Comparison of ENCODE assay signal across 22 cellular contexts in the genomic region with DNA sequence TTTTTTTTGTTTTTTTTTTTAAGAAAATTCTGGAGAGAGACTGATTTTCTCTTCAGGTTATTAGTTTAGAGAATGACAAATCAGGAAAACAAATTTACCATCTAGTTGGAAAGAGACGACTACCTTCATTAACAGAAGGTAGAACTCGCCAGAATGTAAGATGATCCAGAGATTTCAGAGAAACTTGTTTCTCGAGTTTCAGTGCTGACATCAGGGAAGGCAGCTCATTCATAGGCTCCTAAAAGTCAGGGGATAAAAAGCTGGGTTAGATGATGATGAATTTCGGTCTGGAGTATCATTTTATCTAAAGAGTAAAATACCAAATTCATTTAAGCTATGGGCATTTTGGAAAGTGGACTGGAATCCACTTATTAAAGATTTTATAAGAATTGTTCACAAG. TPM values are rescaled to one million over a fixed set of nuclear protein-coding genes. Genes with fewer than 3 reads are reported as not detected.
DNase-seq lines count a peak whose midpoint lies in the region; ATAC-seq and TF ChIP-seq lines count a peak whose summit lies in the region.
"Had no signal": no experiment of that assay in that cellular context is flagged by ENCODE, and none has a peak within 500 bp of the region (broad histone marks: within the 10 kb centered on the region; RNA-seq: fewer than 3 reads in every experiment).

No MANE protein-coding gene starts in this region.

- no peaks in the 10 kb centered on the region for H3K4me1 ChIP-seq in ACC112 (ENCODE audit: control insufficient read depth, insufficient read depth, low read length, unreplicated experiment)
- H3K4me1 ChIP-seq: BLaER1 treated with 17β-estradiol and CSF1 and Interleukin-3, amounts not matched to agents 10 nM and 100 nM; upper lobe of right lung had no signal

- H3K36me3 ChIP-seq in ACC112 (ENCODE audit: insufficient read depth, low read length): no peaks in the 10 kb centered on the region
- H3K36me3 ChIP-seq: BLaER1 treated with 17β-estradiol and CSF1 and Interleukin-3, amounts not matched to agents 10 nM and 100 nM; upper lobe of right lung had no signal

- H3K4me3 ChIP-seq in ACC112 (ENCODE audit: low read depth, low read length): peak overlapping the region; percentile 62
- H3K4me3 ChIP-seq: BLaER1 treated with 17β-estradiol and CSF1 and Interleukin-3, amounts not matched to agents 10 nM and 100 nM; mucosa of descending colon; SK-N-MC; upper lobe of right lung had no signal

- peak overlapping the region; percentile 12; the same call in 1 of the 2 replicates for H3K4me3 Mint-ChIP-seq in HFFc6
- H3K4me3 Mint-ChIP-seq: nephron; stimulated activated effector memory CD8-positive, alpha-beta T cell treated with anti-CD3 and anti-CD28 coated beads, Interleukin-12 subunit alpha, Interleukin-12 subunit beta, amount 100 ng/mL, for 72 hours had no signal

- H3K27me3 ChIP-seq in ACC112 (ENCODE audit: insufficient read depth, low read length): peaks cover 89% of the 10 kb centered on the region
- H3K27me3 ChIP-seq: BLaER1 treated with 17β-estradiol and CSF1 and Interleukin-3, amounts not matched to agents 10 nM and 100 nM had no signal

- no peaks in the 10 kb centered on the region for H3K4me1 Mint-ChIP-seq in HFFc6 (ENCODE audit: low read depth)
- H3K4me1 Mint-ChIP-seq: stimulated activated effector memory CD8-positive, alpha-beta T cell treated with anti-CD3 and anti-CD28 coated beads, Interleukin-12 subunit alpha, Interleukin-12 subunit beta, amount 100 ng/mL, for 72 hours had no signal

- no peak overlapping the region for H3K27ac Mint-ChIP-seq in HFFc6
- H3K27ac Mint-ChIP-seq: nephron; stimulated activated effector memory CD8-positive, alpha-beta T cell treated with anti-CD3 and anti-CD28 coated beads, Interleukin-12 subunit alpha, Interleukin-12 subunit beta, amount 100 ng/mL, for 72 hours had no signal

- H2AFZ ChIP-seq in ACC112 (ENCODE audit: low read length, unreplicated experiment): no peak overlapping the region

- no peak overlapping the region for H3K27ac ChIP-seq in ACC112 (ENCODE audit: low read depth, low read length)
- H3K27ac ChIP-seq in VCaP: 0 out of 2 replicates have a peak overlapping the region, but pooled peaks have one; percentile 9
- H3K27ac ChIP-seq: BLaER1 treated with 17β-estradiol and CSF1 and Interleukin-3, amounts not matched to agents 10 nM and 100 nM; HL-60; SK-N-MC; upper lobe of right lung had no signal

- peaks cover 6% of the 10 kb centered on the region for H3K27me3 Mint-ChIP-seq in HFFc6 (ENCODE audit: insufficient read depth)

- no peaks in the 10 kb centered on the region for H3K79me2 ChIP-seq in ACC112 (ENCODE audit: control insufficient read depth, insufficient read depth, low read length, unreplicated experiment)

- DNase-seq in HFFc6 (no peak), iris pigment epithelial cell (ENCODE audit: low read depth) (peak; percentile 3), NCI-H748 treated with DMSO at 0.1 percent for 48 hours (lab: John Stamatoyannopoulos, UW) (no peak), T-helper 1 cell (no peak), DMS79 treated with DMSO at 0.1 percent for 48 hours (lab: John Stamatoyannopoulos, UW) (no peak)
- DNase-seq: activated effector memory CD4-positive, alpha-beta T cell treated with anti-CD3 and anti-CD28 coated beads, Interleukin-2, amount 50 U/mL, for 16 hours; activated T-cell treated with anti-CD3 and anti-CD28 coated beads, Interleukin-2, amount 50 U/mL, for 1 hour; cerebellar nuclear complex; COR-L47; islet precursor cell; left ventricle myocardium superior; stimulated activated CD4-positive, alpha-beta T cell treated with anti-CD3 and anti-CD28 coated beads, Interleukin-4, amount 100 ng/mL, for 1 hour; upper lobe of right lung had no signal

- no peaks in the 10 kb centered on the region for H3K36me3 Mint-ChIP-seq in HFFc6 (ENCODE audit: low read depth)
- H3K36me3 Mint-ChIP-seq: stimulated activated effector memory CD8-positive, alpha-beta T cell treated with anti-CD3 and anti-CD28 coated beads, Interleukin-12 subunit alpha, Interleukin-12 subunit beta, amount 100 ng/mL, for 72 hours had no signal

- no peaks in the 10 kb centered on the region for H3K9me3 Mint-ChIP-seq in HFFc6
- H3K9me3 Mint-ChIP-seq: nephron; stimulated activated effector memory CD8-positive, alpha-beta T cell treated with anti-CD3 and anti-CD28 coated beads, Interleukin-12 subunit alpha, Interleukin-12 subunit beta, amount 100 ng/mL, for 72 hours had no signal

- no peak for ATAC-seq in HG03342 (IDR thresholded peaks at IDR 0.05; ENCODE audit: unreplicated experiment)
- ATAC-seq: left ventricle myocardium superior; mucosa of descending colon; stimulated activated effector memory CD8-positive, alpha-beta T cell treated with anti-CD3 and anti-CD28 coated beads, Interleukin-12 subunit alpha, Interleukin-12 subunit beta, amount 100 ng/mL, for 72 hours; upper lobe of right lung had no signal

- TF ChIP-seq CTCF in HFFc6 (IDR thresholded peaks at IDR 0.05): no peak
- TF ChIP-seq CTCF in VCaP (conservative IDR thresholded peaks at IDR 0.05): no peak

RNA-seq across cellular contexts. Expression of a gene that starts 27.9 kb away (rescaled TPM):
- total RNA-seq in HFFc6 (2021; fragmentation: NEBNext Ultra II Directional; extraction: Animal tissue kit (Norgen Biotek cat#: 25700)): 1 to 10 TPM in 5 of 6 experiments, under 1 TPM in 1; 0.87 to 1.6 (median 1.2) TPM
